12 cellular contexts compared by ENCODE assay signal in the genomic region with DNA sequence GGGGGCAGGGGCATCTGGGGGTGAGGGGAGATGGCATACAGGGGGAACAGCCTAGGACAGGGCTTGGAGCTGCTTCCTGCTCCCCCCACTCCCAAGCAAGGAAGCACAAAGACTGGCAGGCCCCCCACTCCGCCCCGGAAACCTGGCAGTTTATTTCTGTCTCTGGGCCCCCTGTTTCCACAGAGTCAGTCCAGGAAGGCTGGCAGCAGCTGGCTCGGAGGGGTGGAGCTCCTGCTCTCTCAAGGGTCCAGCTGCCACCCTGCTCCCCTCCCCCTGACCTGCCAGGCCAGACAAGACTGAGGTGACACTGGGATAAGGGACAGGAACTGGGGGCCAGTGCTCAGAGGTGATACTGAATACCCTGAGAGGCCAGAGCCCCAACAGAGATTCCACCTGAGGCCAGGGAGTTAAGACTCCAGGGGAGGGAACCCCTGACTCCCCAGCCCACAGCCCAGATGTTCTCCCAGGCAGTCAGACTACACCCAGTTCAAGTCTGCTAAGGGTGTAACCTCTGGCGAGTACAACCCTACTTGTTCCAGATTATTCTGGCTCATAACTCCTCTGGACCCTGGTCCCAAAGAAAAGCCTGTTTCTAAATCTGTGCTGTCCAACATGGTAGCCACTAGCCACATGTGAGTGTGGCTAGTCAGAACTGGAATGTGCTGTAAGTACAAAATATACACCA. TPM values are rescaled to one million over a fixed set of nuclear protein-coding genes. Genes with fewer than 3 reads are reported as not detected.
A peak's percentile ranks its signal among the peaks of the same experiment; 100 is the strongest.
DNase-seq lines count a peak whose midpoint lies in the region; ATAC-seq and TF ChIP-seq lines count a peak whose summit lies in the region.
"Had no signal": no experiment of that assay in that cellular context is flagged by ENCODE, and none has a peak within 500 bp of the region (broad histone marks: within the 10 kb centered on the region; RNA-seq: fewer than 3 reads in every experiment).

No MANE protein-coding gene starts in this region.

- H3K79me2 ChIP-seq in GM23338 (replicated peaks; ENCODE audit: insufficient read depth): peaks cover 34% of the 10 kb centered on the region

- ATAC-seq in stimulated activated naive B cell treated with anti-CD40 and anti-IgM and Interleukin-4, amounts not matched to agents 10 μg/mL and 1 μg/mL and 100 μg/mL, for 72 hours (replicated peaks): no peak
- no peak for ATAC-seq in HG03159 (IDR thresholded peaks at IDR 0.05; ENCODE audit: unreplicated experiment)
- ATAC-seq in GM23338: no peak
- ATAC-seq: activated naive CD8-positive, alpha-beta T cell treated with anti-CD3 and anti-CD28 coated beads, Interleukin-2, amount 50 U/mL, for 24 hours; naive thymus-derived CD8-positive, alpha-beta T cell; stimulated activated naive CD8-positive, alpha-beta T cell treated with anti-CD3 and anti-CD28 coated beads, Interleukin-15, amount 100 ng/mL, for 72 hours had no signal

- TF ChIP-seq CTCF in ascending aorta (IDR thresholded peaks at IDR 0.05): no peak
- no peak for TF ChIP-seq CTCF in GM23338 (conservative IDR thresholded peaks at IDR 0.05; ENCODE audit: low read depth in 2 of 2)
- no peak for TF ChIP-seq CTCF in BE2C (IDR thresholded peaks at IDR 0.05; ENCODE audit: low read depth, low read length)

- H3K9me3 Mint-ChIP-seq in stimulated activated naive B cell treated with anti-CD40 and anti-IgM and Interleukin-4, amounts not matched to agents 10 μg/mL and 1 μg/mL and 100 μg/mL, for 72 hours: no peaks in the 10 kb centered on the region
- no peaks in the 10 kb centered on the region; the same call in 2 of the 3 replicates for H3K9me3 Mint-ChIP-seq in GM23338
- H3K9me3 Mint-ChIP-seq: activated naive CD8-positive, alpha-beta T cell treated with anti-CD3 and anti-CD28 coated beads, Interleukin-2, amount 50 U/mL, for 24 hours; CD4-positive, alpha-beta memory T cell; naive thymus-derived CD8-positive, alpha-beta T cell; stimulated activated naive CD8-positive, alpha-beta T cell treated with anti-CD3 and anti-CD28 coated beads, Interleukin-15, amount 100 ng/mL, for 72 hours had no signal

- DNase-seq in LHCN-M2 (ENCODE audit: low read depth) (peak; percentile 65), ascending aorta (ENCODE audit: low spot score in 2 of 2) (no peak), GM23338 (ENCODE audit: low spot score) (no peak), BE2C (no peak)
- DNase-seq in stimulated activated naive B cell treated with anti-CD40 and anti-IgM and Interleukin-4, amounts not matched to agents 10 μg/mL and 1 μg/mL and 100 μg/mL, for 72 hours: no peak
- no peak for DNase-seq in activated CD4-positive, CD25-positive, alpha-beta regulatory T cell treated with anti-CD3 and anti-CD28 coated beads, Interleukin-2, amount 50 U/mL, for 72 hours
- DNase-seq: activated naive CD8-positive, alpha-beta T cell treated with anti-CD3 and anti-CD28 coated beads, Interleukin-2, amount 50 U/mL, for 24 hours; CD4-positive, alpha-beta memory T cell; naive thymus-derived CD8-positive, alpha-beta T cell; stimulated activated naive CD8-positive, alpha-beta T cell treated with anti-CD3 and anti-CD28 coated beads, Interleukin-15, amount 100 ng/mL, for 72 hours had no signal

- no peaks in the 10 kb centered on the region for H3K9me2 ChIP-seq in GM23338 (ENCODE audit: insufficient read depth)

- H3K4me3 ChIP-seq in ascending aorta (peak overlapping the region in 1 of 2 donors; percentile 17), GM23338 (no peak overlapping the region), BE2C (ENCODE audit: low read depth, low read length) (no peak overlapping the region)

- peaks cover 35% of the 10 kb centered on the region for H3F3A ChIP-seq in GM23338 (replicated peaks; ENCODE audit: low read depth)

- H3K27ac Mint-ChIP-seq in stimulated activated naive B cell treated with anti-CD40 and anti-IgM and Interleukin-4, amounts not matched to agents 10 μg/mL and 1 μg/mL and 100 μg/mL, for 72 hours: peak overlapping the region; percentile 37
- no peak overlapping the region for H3K27ac Mint-ChIP-seq in GM23338
- H3K27ac Mint-ChIP-seq: activated naive CD8-positive, alpha-beta T cell treated with anti-CD3 and anti-CD28 coated beads, Interleukin-2, amount 50 U/mL, for 24 hours; CD4-positive, alpha-beta memory T cell; stimulated activated naive CD8-positive, alpha-beta T cell treated with anti-CD3 and anti-CD28 coated beads, Interleukin-15, amount 100 ng/mL, for 72 hours had no signal

- H3K4me1 Mint-ChIP-seq in stimulated activated naive B cell treated with anti-CD40 and anti-IgM and Interleukin-4, amounts not matched to agents 10 μg/mL and 1 μg/mL and 100 μg/mL, for 72 hours: peaks cover 34 to 43% of the 10 kb centered on the region in 2 donors
- H3K4me1 Mint-ChIP-seq in GM23338: peaks cover 37% of the 10 kb centered on the region

- H3K27ac ChIP-seq in ascending aorta: peak overlapping the region; percentile 93 to 96
- H3K27ac ChIP-seq in layer of hippocampus (ENCODE audit: low read depth, low read length): peak overlapping the region; percentile 14
- no peak overlapping the region for H3K27ac ChIP-seq in GM23338 (ENCODE audit: low read depth)

- peaks cover 8 to 14% of the 10 kb centered on the region in 2 donors for H3K36me3 Mint-ChIP-seq in stimulated activated naive B cell treated with anti-CD40 and anti-IgM and Interleukin-4, amounts not matched to agents 10 μg/mL and 1 μg/mL and 100 μg/mL, for 72 hours
- no peaks in the 10 kb centered on the region; the same call in 2 of the 3 replicates for H3K36me3 Mint-ChIP-seq in GM23338 (ENCODE audit: low read depth)

- no peak overlapping the region for H2AFZ ChIP-seq in GM23338

- no peak overlapping the region for H3K4me3 Mint-ChIP-seq in stimulated activated naive B cell treated with anti-CD40 and anti-IgM and Interleukin-4, amounts not matched to agents 10 μg/mL and 1 μg/mL and 100 μg/mL, for 72 hours
- H3K4me3 Mint-ChIP-seq in GM23338: no peak overlapping the region
- H3K4me3 Mint-ChIP-seq: activated naive CD8-positive, alpha-beta T cell treated with anti-CD3 and anti-CD28 coated beads, Interleukin-2, amount 50 U/mL, for 24 hours; stimulated activated naive CD8-positive, alpha-beta T cell treated with anti-CD3 and anti-CD28 coated beads, Interleukin-15, amount 100 ng/mL, for 72 hours had no signal

- intact Hi-C loops in ascending aorta (cut with DNase I): loop anchor here (2.0 kb wide), 1 partner anchor 21 kb away; no protein-coding TSS in a partner anchor

- no peak overlapping the region for H3K4me2 ChIP-seq in GM23338

- H3K36me3 ChIP-seq in ascending aorta: no peaks in the 10 kb centered on the region
- H3K36me3 ChIP-seq in GM23338 (ENCODE audit: insufficient read depth): no peaks in the 10 kb centered on the region
- H3K36me3 ChIP-seq in BE2C: no peaks in the 10 kb centered on the region

- H3K27me3 ChIP-seq in ascending aorta: no peaks in the 10 kb centered on the region
- no peaks in the 10 kb centered on the region for H3K27me3 ChIP-seq in layer of hippocampus (ENCODE audit: control insufficient read depth, insufficient read depth, low read length)
- H3K27me3 ChIP-seq in GM23338 (ENCODE audit: insufficient read depth): no peaks in the 10 kb centered on the region
- no peaks in the 10 kb centered on the region for H3K27me3 ChIP-seq in BE2C

- no peaks in the 10 kb centered on the region for H3K9me3 ChIP-seq in ascending aorta
- no peaks in the 10 kb centered on the region for H3K9me3 ChIP-seq in BE2C

- H3K4me1 ChIP-seq in ascending aorta: peaks cover 42 to 72% of the 10 kb centered on the region in 2 donors
- H3K4me1 ChIP-seq in GM23338 (ENCODE audit: insufficient read depth): peaks cover 22% of the 10 kb centered on the region
- peaks cover 26% of the 10 kb centered on the region for H3K4me1 ChIP-seq in BE2C

- peaks cover 8% of the 10 kb centered on the region; the same call in 1 of the 2 replicates for H4K20me1 ChIP-seq in GM23338 (replicated peaks; ENCODE audit: insufficient read depth)

- H3K27me3 Mint-ChIP-seq in stimulated activated naive B cell treated with anti-CD40 and anti-IgM and Interleukin-4, amounts not matched to agents 10 μg/mL and 1 μg/mL and 100 μg/mL, for 72 hours: peaks cover 0 to 6% of the 10 kb centered on the region in 2 donors
- peaks cover 10% of the 10 kb centered on the region for H3K27me3 Mint-ChIP-seq in GM23338 (ENCODE audit: insufficient read depth, low read depth, poor library complexity)
- H3K27me3 Mint-ChIP-seq: activated naive CD8-positive, alpha-beta T cell treated with anti-CD3 and anti-CD28 coated beads, Interleukin-2, amount 50 U/mL, for 24 hours; naive thymus-derived CD8-positive, alpha-beta T cell had no signal

TF ChIP-seq in GM23338, 12 proteins besides CTCF, POLR2A, EP300 and RAD21:
- TF ChIP-seq EZH2phosphoT487 (IDR thresholded peaks at IDR 0.05; ENCODE audit: unreplicated experiment) (no peak), NANOG (IDR thresholded peaks at IDR 0.05; ENCODE audit: borderline replicate concordance) (no peak), ETS1 (IDR thresholded peaks at IDR 0.05) (no peak), ZNF331 (CRISPR knock-in tag; IDR thresholded peaks at IDR 0.05; ENCODE audit: low read depth) (no peak), ZNF114 (CRISPR knock-in tag; IDR thresholded peaks at IDR 0.05) (no peak), JUNB (IDR thresholded peaks at IDR 0.05; ENCODE audit: unreplicated experiment) (no peak)

RNA-seq across cellular contexts. Expression of gene AHDC1, which starts 26.3 kb away (rescaled TPM):
- total RNA-seq in LHCN-M2 (2014; rRNA removed) (33.5 and 40.4 TPM in 2 replicates), ascending aorta (205 TPM)
- polyA plus RNA-seq in LHCN-M2 (2012): 37.3 TPM
- 19.1 and 22.2 TPM in 2 replicates for total RNA-seq in GM23338 (2014; rRNA removed; shearing (Covaris generic))
- 6.8 and 8.3 TPM in 2 replicates for polyA plus RNA-seq in GM23338 (2016; fragmentation: Nextera tagmentation; extraction: Ambion mirVana)
- polyA plus RNA-seq in BE2C (2012; ENCODE audit: insufficient read depth, insufficient read length, low read depth): 49.9 TPM

RNA-seq across cellular contexts. Expression of gene FGR, which starts 57.3 kb away (rescaled TPM):
- total RNA-seq in LHCN-M2 (2014; rRNA removed): not detected in 2 replicates
- polyA plus RNA-seq in LHCN-M2 (2012): not detected
- total RNA-seq in ascending aorta: 10.4 TPM
- 0.16 and 0.56 TPM in 2 replicates for total RNA-seq in GM23338 (2014; rRNA removed; shearing (Covaris generic))
- 0.42 and 0.53 TPM in 2 replicates for polyA plus RNA-seq in GM23338 (2016; fragmentation: Nextera tagmentation; extraction: Ambion mirVana)
- not detected for polyA plus RNA-seq in BE2C (2012; ENCODE audit: insufficient read depth, insufficient read length, low read depth)
